ENCODE assay signal across 8 cellular contexts in genomic region chr6:44041461-44042260, GRCh38.
DNase-seq lines count a peak whose midpoint lies in the region; ATAC-seq and TF ChIP-seq lines count a peak whose summit lies in the region.

No MANE protein-coding gene starts in this region.

- H2AFZ ChIP-seq in Karpas-422 (ENCODE audit: low read length), result no peak overlapping the region

- H3K27me3 ChIP-seq in Karpas-422 (ENCODE audit: low read length), result no peaks in the 10 kb centered on the region; the same call in 1 of the 2 replicates

- DNase-seq in EL (peak; percentile 99), OCI-M2 (lab: John Stamatoyannopoulos, UW; ENCODE audit: unreplicated experiment) (peak; percentile 35), epithelial cell of esophagus (ENCODE audit: low read depth) (peak; percentile 92), omental fat pad (ENCODE audit: low spot score) (no peak), NCI-H2227 treated with DMSO at 0.1 percent for 48 hours (lab: John Stamatoyannopoulos, UW) (no peak), Karpas-422 (no peak), globus pallidus (ENCODE audit: low spot score) (no peak), NCI-H526 treated with DMSO at 0.1 percent for 48 hours (lab: John Stamatoyannopoulos, UW) (no peak)

- TF ChIP-seq CTCF in epithelial cell of esophagus (IDR thresholded peaks at IDR 0.05; ENCODE audit: insufficient read depth, low read depth, low read length, missing control alignments), result no peak
- no peak for TF ChIP-seq CTCF in omental fat pad (IDR thresholded peaks at IDR 0.05)

- H3K4me2 ChIP-seq in Karpas-422 (ENCODE audit: low read depth, low read length, poor library complexity, severe bottlenecking), result no peak overlapping the region

- H3K9ac ChIP-seq in Karpas-422 (ENCODE audit: low read length), result no peak overlapping the region

- H3K27ac ChIP-seq in Karpas-422 (ENCODE audit: low read length), result no peak overlapping the region

- H3K4me3 ChIP-seq in epithelial cell of esophagus (ENCODE audit: low read length) (no peak overlapping the region), Karpas-422 (ENCODE audit: low read length) (no peak overlapping the region)

- ATAC-seq in omental fat pad (ENCODE audit: low FRiP score), result peak; percentile 79

- H3K4me1 ChIP-seq in Karpas-422 (ENCODE audit: low read length), result no peaks in the 10 kb centered on the region

- H3K79me2 ChIP-seq in Karpas-422 (ENCODE audit: low read length), result no peaks in the 10 kb centered on the region

- H3K9me2 ChIP-seq in Karpas-422 (replicated peaks; ENCODE audit: insufficient read depth, low read length), result no peaks in the 10 kb centered on the region

- H3K36me3 ChIP-seq in Karpas-422 (ENCODE audit: insufficient read depth, low read length), result no peaks in the 10 kb centered on the region

- H4K20me1 ChIP-seq in Karpas-422 (ENCODE audit: insufficient read depth, low read depth, low read length), result no peaks in the 10 kb centered on the region

- no peaks in the 10 kb centered on the region for H3K9me3 ChIP-seq in Karpas-422 (ENCODE audit: low read length)

Comparison
In these comparisons a context has a peak if more than half of its experiments do, and no peak if none do; other contexts are left out.
1. DNase-seq: peak in EL (single experiment), OCI-M2 (single experiment) and epithelial cell of esophagus (single experiment); none in omental fat pad (single experiment), NCI-H2227 treated with DMSO at 0.1 percent for 48 hours (single experiment), Karpas-422 (single experiment), globus pallidus (single experiment) and NCI-H526 treated with DMSO at 0.1 percent for 48 hours (single experiment).